In the genomic region with DNA sequence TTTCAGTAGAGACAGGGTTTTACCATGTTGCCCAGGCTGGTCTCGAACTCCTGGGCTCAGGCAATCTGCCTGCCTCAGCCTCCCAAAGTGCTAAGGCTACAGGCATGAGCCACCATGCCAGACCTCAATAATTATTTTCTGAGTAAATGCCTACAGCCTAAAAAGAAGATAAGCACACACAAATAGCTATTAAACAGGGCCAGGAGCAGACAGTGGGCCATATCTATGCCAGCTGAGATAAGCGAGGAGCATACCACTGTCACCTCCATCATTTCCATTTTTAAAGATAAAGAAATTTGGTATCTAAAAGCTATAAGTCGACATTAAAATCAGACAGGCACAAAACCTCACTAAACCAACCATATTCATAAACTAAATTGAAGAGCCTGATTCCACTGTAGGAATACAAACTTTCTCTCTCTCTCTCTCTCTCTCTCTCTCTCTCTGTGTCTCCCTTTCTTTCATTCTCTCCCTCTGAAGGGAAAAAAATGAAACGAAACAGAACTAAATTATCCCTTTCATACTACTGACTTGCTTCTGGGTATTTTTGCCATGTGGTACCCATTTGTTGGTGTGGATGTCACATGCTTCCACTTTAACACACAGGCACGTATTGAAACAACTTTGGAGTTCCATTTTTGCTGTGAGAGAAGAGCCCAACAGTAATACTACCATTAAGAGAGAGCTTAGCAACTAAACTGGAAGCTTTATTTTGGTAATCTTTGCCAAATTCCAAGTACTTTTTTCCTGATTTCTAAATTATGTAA, we compare ENCODE assay signal across 22 cellular contexts.
"Had no signal": no experiment of that assay in that cellular context is flagged by ENCODE, and none has a peak within 500 bp of the region (broad histone marks: within the 10 kb centered on the region; RNA-seq: fewer than 3 reads in every experiment).

No MANE protein-coding gene starts in this region.

- H3K4me1 ChIP-seq: ascending aorta, gastrocnemius medialis, left lung, prostate gland, right atrium auricular region, stomach had no signal

- DNase-seq: activated CD4-positive, alpha-beta T cell treated with anti-CD3 and anti-CD28 coated beads, Interleukin-2, amount 10 ng/mL, durations not matched to agents 7 days and 5 days; activated CD8-positive, alpha-beta T cell treated with anti-CD3 and anti-CD28 coated beads, Interleukin-2, amount 10 ng/mL, durations not matched to agents 7 days and 5 days; activated naive CD4-positive, alpha-beta T cell treated with anti-CD3 and anti-CD28 coated beads for 36 hours; activated T-cell treated with anti-CD3 and anti-CD28 coated beads, Interleukin-2, amount 50 U/mL, for 24 hours; effector memory CD8-positive, alpha-beta T cell; gastrocnemius medialis; heart left ventricle; left lung; midbrain; nephron progenitor cell; occipital lobe; stomach; T-cell; T1000 had no signal

- H3K36me3 ChIP-seq: gastrocnemius medialis, prostate gland had no signal

- H3K4me1 Mint-ChIP-seq: activated CD4-positive, alpha-beta T cell treated with anti-CD3 and anti-CD28 coated beads, Interleukin-2, amount 10 ng/mL, durations not matched to agents 7 days and 5 days had no signal

- H3K27ac Mint-ChIP-seq: activated CD4-positive, alpha-beta T cell treated with anti-CD3 and anti-CD28 coated beads, Interleukin-2, amount 10 ng/mL, durations not matched to agents 7 days and 5 days; activated CD8-positive, alpha-beta T cell treated with anti-CD3 and anti-CD28 coated beads, Interleukin-2, amount 10 ng/mL, durations not matched to agents 7 days and 5 days; activated naive CD4-positive, alpha-beta T cell treated with anti-CD3 and anti-CD28 coated beads for 36 hours; activated T-cell treated with anti-CD3 and anti-CD28 coated beads, Interleukin-2, amount 50 U/mL, for 24 hours; activated T-helper 2 cell treated with anti-CD3 and anti-CD28 coated beads, Interferon-gamma antibody, Interleukin-2, Interleukin-4, amounts not matched to agents 10 μg/mL and 5 μg/mL and 100 μg/mL, durations not matched to agents 14 hours and 24 hours and 36 hours; dendritic cell treated with granulocyte-macrophage colony-stimulating factor and Interleukin-4, amounts not matched to agents 40 ng/mL and 50 ng/mL, for 4 days; nephron progenitor cell; T-cell; type B pancreatic cell had no signal

- H3K27ac ChIP-seq: ascending aorta, gastrocnemius medialis, heart left ventricle, left lung, prostate gland, stomach had no signal

- H3K4me3 ChIP-seq: ascending aorta, gastrocnemius medialis, heart left ventricle, left lung, prostate gland, right atrium auricular region, skin epidermis, stomach had no signal

- H3K9me3 ChIP-seq: ascending aorta, gastrocnemius medialis, heart left ventricle, left lung, prostate gland, right atrium auricular region, stomach had no signal

- ATAC-seq: activated CD4-positive, CD25-positive, alpha-beta regulatory T cell treated with anti-CD3 and anti-CD28 coated beads, Interleukin-2, amount 50 U/mL, for 24 hours; activated CD8-positive, alpha-beta T cell treated with anti-CD3 and anti-CD28 coated beads, Interleukin-2, amount 10 ng/mL, durations not matched to agents 7 days and 5 days; effector memory CD8-positive, alpha-beta T cell; gastrocnemius medialis; heart left ventricle; left lung; T-cell had no signal

- H3K4me3 Mint-ChIP-seq: activated CD4-positive, alpha-beta T cell treated with anti-CD3 and anti-CD28 coated beads, Interleukin-2, amount 10 ng/mL, durations not matched to agents 7 days and 5 days; activated CD8-positive, alpha-beta T cell treated with anti-CD3 and anti-CD28 coated beads, Interleukin-2, amount 10 ng/mL, durations not matched to agents 7 days and 5 days; activated naive CD4-positive, alpha-beta T cell treated with anti-CD3 and anti-CD28 coated beads for 36 hours; activated T-cell treated with anti-CD3 and anti-CD28 coated beads, Interleukin-2, amount 50 U/mL, for 24 hours; dendritic cell treated with granulocyte-macrophage colony-stimulating factor and Interleukin-4, amounts not matched to agents 40 ng/mL and 50 ng/mL, for 4 days; effector memory CD8-positive, alpha-beta T cell; nephron progenitor cell; T-cell; type B pancreatic cell had no signal

- H3K27me3 Mint-ChIP-seq: activated CD4-positive, alpha-beta T cell treated with anti-CD3 and anti-CD28 coated beads, Interleukin-2, amount 10 ng/mL, durations not matched to agents 7 days and 5 days; activated T-cell treated with anti-CD3 and anti-CD28 coated beads, Interleukin-2, amount 50 U/mL, for 24 hours; dendritic cell treated with granulocyte-macrophage colony-stimulating factor and Interleukin-4, amounts not matched to agents 40 ng/mL and 50 ng/mL, for 4 days; effector memory CD8-positive, alpha-beta T cell; T-cell; type B pancreatic cell had no signal
